Comparison of ENCODE assay signal across 16 cellular contexts in the genomic region with DNA sequence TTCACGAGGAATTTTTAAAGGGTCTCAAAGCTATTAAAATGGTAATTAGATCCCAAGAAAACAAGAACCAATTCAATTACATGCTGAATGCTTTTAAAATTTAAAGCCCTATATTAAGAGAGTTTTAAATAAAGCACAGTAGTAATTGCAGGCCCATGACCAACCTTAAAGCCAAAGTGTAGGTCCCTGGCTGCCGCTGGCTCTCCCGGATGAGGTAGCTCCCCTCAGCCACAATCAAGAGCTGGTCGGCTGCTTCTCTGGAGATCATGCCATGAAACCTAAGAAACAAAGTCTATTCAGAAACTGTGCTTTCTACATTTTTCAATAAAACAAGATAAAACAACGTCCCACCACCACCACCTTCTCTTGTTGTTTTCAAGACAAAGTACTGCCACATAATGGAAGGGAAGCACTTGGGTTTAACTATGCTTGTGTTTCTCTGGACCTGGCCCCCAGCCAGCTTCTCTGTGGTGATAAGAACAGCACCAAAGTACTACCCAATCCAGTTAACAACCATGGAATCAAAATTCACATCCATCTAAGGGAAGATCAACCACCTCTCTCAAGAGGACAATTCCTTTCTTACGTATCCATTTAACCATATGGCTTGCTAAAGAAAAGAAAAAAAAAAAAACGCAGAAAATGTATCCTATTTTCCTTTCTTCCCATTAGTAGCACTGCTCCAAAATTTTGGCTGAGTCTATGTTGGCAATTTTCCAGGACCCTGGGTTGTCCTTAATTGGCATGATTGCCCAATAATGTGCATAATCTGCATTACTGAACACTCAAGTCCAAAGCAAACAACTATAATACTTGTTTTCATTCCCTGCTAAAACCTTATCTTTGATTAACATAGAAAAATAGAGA.
A peak's percentile ranks its signal among the peaks of the same experiment; 100 is the strongest.
DNase-seq lines count a peak whose midpoint lies in the region; ATAC-seq and TF ChIP-seq lines count a peak whose summit lies in the region.
"Had no signal": no experiment of that assay in that cellular context is flagged by ENCODE, and none has a peak within 500 bp of the region (broad histone marks: within the 10 kb centered on the region; RNA-seq: fewer than 3 reads in every experiment).

No MANE protein-coding gene starts in this region.

- H2BK5ac ChIP-seq in H9 (ENCODE audit: insufficient read length, low read length) = no peak overlapping the region

- H4K20me1 ChIP-seq in H9 (ENCODE audit: control insufficient read depth, insufficient read depth, insufficient read length) = no peaks in the 10 kb centered on the region

- no peak overlapping the region for H3T11ph ChIP-seq in H9 (ENCODE audit: low read length)

- no peak overlapping the region for H2BK20ac ChIP-seq in H9 (ENCODE audit: low read depth, low read length, poor library complexity, severe bottlenecking)

- H3K27ac Mint-ChIP-seq in H9 = peak overlapping the region; percentile 58 to 86 (median 81); a peak in 5 of 7 replicates
- H3K27ac Mint-ChIP-seq in activated CD8-positive, alpha-beta T cell treated with anti-CD3 and anti-CD28 coated beads, Interleukin-2, amount 10 ng/mL, durations not matched to agents 7 days and 5 days = no peak overlapping the region
- H3K27ac Mint-ChIP-seq: activated CD4-positive, alpha-beta memory T cell treated with anti-CD3 and anti-CD28 coated beads for 36 hours; activated naive CD8-positive, alpha-beta T cell; CD4-positive, alpha-beta T cell; stimulated activated naive CD8-positive, alpha-beta T cell treated with anti-CD3 and anti-CD28 coated beads, Interleukin-15, Interleukin-2, amounts not matched to agents 100 ng/mL and 50 ng/mL, for 24 hours had no signal

- no peak overlapping the region for H3K4me3 Mint-ChIP-seq in H9
- H3K4me3 Mint-ChIP-seq in activated CD8-positive, alpha-beta T cell treated with anti-CD3 and anti-CD28 coated beads, Interleukin-2, amount 10 ng/mL, durations not matched to agents 7 days and 5 days = no peak overlapping the region
- H3K4me3 Mint-ChIP-seq: activated CD4-positive, alpha-beta memory T cell treated with anti-CD3 and anti-CD28 coated beads for 36 hours; activated naive CD8-positive, alpha-beta T cell; CD4-positive, alpha-beta T cell; stimulated activated naive CD8-positive, alpha-beta T cell treated with anti-CD3 and anti-CD28 coated beads, Interleukin-15, Interleukin-2, amounts not matched to agents 100 ng/mL and 50 ng/mL, for 24 hours had no signal

- H3K4me1 Mint-ChIP-seq in H9 = peaks cover 32 to 37% of the 10 kb centered on the region in 2 experiments
- H3K4me1 Mint-ChIP-seq in activated CD8-positive, alpha-beta T cell treated with anti-CD3 and anti-CD28 coated beads, Interleukin-2, amount 10 ng/mL, durations not matched to agents 7 days and 5 days (ENCODE audit: low read depth) = no peaks in the 10 kb centered on the region

- H2BK120ac ChIP-seq in H9 (ENCODE audit: low read depth, low read length, poor library complexity, severe bottlenecking) = no peak overlapping the region

- no peak overlapping the region for H3K23ac ChIP-seq in H9 (ENCODE audit: insufficient read length, low read depth, low read length)

- no peak overlapping the region for H2AK5ac ChIP-seq in H9 (ENCODE audit: insufficient read length, low read length)

- H3K23me2 ChIP-seq in H9 (ENCODE audit: insufficient read length, low read depth, low read length, poor library complexity, severe bottlenecking) = no peaks in the 10 kb centered on the region

- CTCF ChIA-PET in activated CD8-positive, alpha-beta T cell treated with anti-CD3 and anti-CD28 coated beads, Interleukin-2, amount 10 ng/mL, durations not matched to agents 7 days and 5 days (lab: Charles Lee) = interaction anchor here (0.7 to 1.0 kb wide), 3 partner anchors 11 to 144 kb away, joined by 3 read pairs; no protein-coding TSS in a partner anchor

- no peak overlapping the region; the same call in 1 of the 2 replicates for H3K14ac ChIP-seq in H9 (ENCODE audit: insufficient read depth, low read length)

- no peaks in the 10 kb centered on the region for H3K9me3 Mint-ChIP-seq in H9
- H3K9me3 Mint-ChIP-seq in activated CD8-positive, alpha-beta T cell treated with anti-CD3 and anti-CD28 coated beads, Interleukin-2, amount 10 ng/mL, durations not matched to agents 7 days and 5 days (ENCODE audit: insufficient read depth) = no peaks in the 10 kb centered on the region
- H3K9me3 Mint-ChIP-seq: activated CD4-positive, alpha-beta memory T cell treated with anti-CD3 and anti-CD28 coated beads for 36 hours; CD4-positive, alpha-beta T cell; stimulated activated naive CD8-positive, alpha-beta T cell treated with anti-CD3 and anti-CD28 coated beads, Interleukin-15, Interleukin-2, amounts not matched to agents 100 ng/mL and 50 ng/mL, for 24 hours had no signal

- POLR2A ChIA-PET in activated CD8-positive, alpha-beta T cell treated with anti-CD3 and anti-CD28 coated beads, Interleukin-2, amount 10 ng/mL, durations not matched to agents 7 days and 5 days (lab: Charles Lee) = no interaction called here

- H2AFZ ChIP-seq in H9 (ENCODE audit: low read length) = no peak overlapping the region

- no peaks in the 10 kb centered on the region for H3K79me1 ChIP-seq in H9 (ENCODE audit: insufficient read depth, low read depth, low read length, poor library complexity, severe bottlenecking)

- no peak overlapping the region for H3K27ac ChIP-seq in H9 (ENCODE audit: insufficient read length, low read depth, low read length)
- peak overlapping the region; percentile 14 for H3K27ac ChIP-seq in caudate nucleus (ENCODE audit: low read depth, low read length)
- H3K27ac ChIP-seq: heart right ventricle had no signal

- H2BK12ac ChIP-seq in H9 (ENCODE audit: insufficient read length, low read depth, low read length) = no peak overlapping the region

- H4K8ac ChIP-seq in H9 (replicated peaks; ENCODE audit: insufficient read length, low read depth, low read length) = no peak overlapping the region

- H4K5ac ChIP-seq in H9 (ENCODE audit: insufficient read length, low read depth, low read length) = no peak overlapping the region

- H3K27me3 Mint-ChIP-seq in H9 (ENCODE audit: low read depth) = no peaks in the 10 kb centered on the region
- peaks cover 8% of the 10 kb centered on the region for H3K27me3 Mint-ChIP-seq in activated CD8-positive, alpha-beta T cell treated with anti-CD3 and anti-CD28 coated beads, Interleukin-2, amount 10 ng/mL, durations not matched to agents 7 days and 5 days (ENCODE audit: low read depth)
- H3K27me3 Mint-ChIP-seq: activated CD4-positive, alpha-beta memory T cell treated with anti-CD3 and anti-CD28 coated beads for 36 hours; CD4-positive, alpha-beta T cell; stimulated activated naive CD8-positive, alpha-beta T cell treated with anti-CD3 and anti-CD28 coated beads, Interleukin-15, Interleukin-2, amounts not matched to agents 100 ng/mL and 50 ng/mL, for 24 hours had no signal

- WGBS in H9 (ENCODE audit: extremely low coverage, insufficient read length, low lambda C conversion rate) = no CpG with 5 or more reads among the region's 7 CpGs

- no peak overlapping the region for H3K18ac ChIP-seq in H9 (ENCODE audit: insufficient read length, low read depth, low read length)

- H3K4me2 ChIP-seq in H9 (ENCODE audit: insufficient read depth, insufficient read length, low read length) = no peak overlapping the region

- ATAC-seq in omental fat pad (ENCODE audit: low FRiP score) (no peak), GM19452 (IDR thresholded peaks at IDR 0.05; ENCODE audit: unreplicated experiment) (no peak)
- ATAC-seq in activated CD8-positive, alpha-beta T cell treated with anti-CD3 and anti-CD28 coated beads, Interleukin-2, amount 10 ng/mL, durations not matched to agents 7 days and 5 days = no peak
- ATAC-seq in activated CD4-positive, CD25-positive, alpha-beta regulatory T cell treated with anti-CD3 and anti-CD28 coated beads, Interleukin-2, amount 50 U/mL, for 24 hours = no peak

- no peak overlapping the region for H3K56ac ChIP-seq in H9 (ENCODE audit: insufficient read length, low read depth, low read length)

- no peaks in the 10 kb centered on the region for H3K79me2 ChIP-seq in H9 (ENCODE audit: insufficient read depth, low read length)

- no peak overlapping the region for H4K91ac ChIP-seq in H9 (ENCODE audit: insufficient read length, low read depth, low read length)

- no peaks in the 10 kb centered on the region for H3K9me3 ChIP-seq in H9 (ENCODE audit: control insufficient read depth, low read depth, low read length)
- H3K9me3 ChIP-seq: heart right ventricle had no signal

- no peak overlapping the region for H3K4ac ChIP-seq in H9 (ENCODE audit: low read depth, low read length)

- H3K36me3 Mint-ChIP-seq in H9 (ENCODE audit: insufficient read depth in 1 of 3, low read depth in 3 of 3) = peaks cover 20 to 39% (median 39%) of the 10 kb centered on the region in 3 experiments
- no peaks in the 10 kb centered on the region for H3K36me3 Mint-ChIP-seq in activated CD8-positive, alpha-beta T cell treated with anti-CD3 and anti-CD28 coated beads, Interleukin-2, amount 10 ng/mL, durations not matched to agents 7 days and 5 days (ENCODE audit: low read depth)
- H3K36me3 Mint-ChIP-seq: activated CD4-positive, alpha-beta memory T cell treated with anti-CD3 and anti-CD28 coated beads for 36 hours had no signal

- H2BK15ac ChIP-seq in H9 (ENCODE audit: low read depth, low read length) = no peak overlapping the region

- no peak for TF ChIP-seq CTCF in H9 (conservative IDR thresholded peaks at IDR 0.05)
- TF ChIP-seq CTCF in omental fat pad (IDR thresholded peaks at IDR 0.05) = no peak

- H3K27me3 ChIP-seq in H9 (ENCODE audit: insufficient read depth, low read length) = no peaks in the 10 kb centered on the region
- H3K27me3 ChIP-seq: heart right ventricle had no signal

- no peak overlapping the region for H3K9ac ChIP-seq in H9 (ENCODE audit: extremely low read depth, insufficient read length, low read length)

- peaks cover 7% of the 10 kb centered on the region for H3K4me1 ChIP-seq in H9 (ENCODE audit: insufficient read depth, low read length)

- DNase-seq in H9 = no peak
- peak; percentile 69 for DNase-seq in NCI-H2196 (lab: John Stamatoyannopoulos, UW; ENCODE audit: unreplicated experiment)
- peak in 5 of 61 donors; percentile 1 to 24 (median 12) for DNase-seq in caudate nucleus (lab: John Stamatoyannopoulos, UW)
- peak; percentile 30 for DNase-seq in omental fat pad (ENCODE audit: low spot score)
- DNase-seq in activated CD8-positive, alpha-beta T cell treated with anti-CD3 and anti-CD28 coated beads, Interleukin-2, amount 10 ng/mL, durations not matched to agents 7 days and 5 days = no peak
- no peak for DNase-seq in activated CD4-positive, alpha-beta T cell treated with anti-CD3 and anti-CD28 coated beads, Interleukin-2, amount 50 U/mL, for 4 hours
- DNase-seq: activated CD4-positive, alpha-beta memory T cell treated with anti-CD3 and anti-CD28 coated beads for 36 hours; CD4-positive, alpha-beta T cell; effector CD4-positive, alpha-beta T cell; GOT3; KBM-7 had no signal

Comparison
In these comparisons a context has a peak if more than half of its experiments do, and no peak if none do; other contexts are left out.
1. DNase-seq: peak in NCI-H2196 (single experiment) and omental fat pad (single experiment); none in H9 (single experiment), activated CD8-positive, alpha-beta T cell treated with anti-CD3 and anti-CD28 coated beads, Interleukin-2, amount 10 ng/mL, durations not matched to agents 7 days and 5 days (single experiment) and activated CD4-positive, alpha-beta T cell treated with anti-CD3 and anti-CD28 coated beads, Interleukin-2, amount 50 U/mL, for 4 hours (0 of 2).